8 cellular contexts compared by ENCODE assay signal in genomic region chr10:70672993-70673928, GRCh38. TPM values are rescaled to one million over a fixed set of nuclear protein-coding genes. Genes with fewer than 3 reads are reported as not detected.
A peak's percentile ranks its signal among the peaks of the same experiment; 100 is the strongest.
DNase-seq lines count a peak whose midpoint lies in the region; ATAC-seq and TF ChIP-seq lines count a peak whose summit lies in the region.

No MANE protein-coding gene starts in this region.

- H3K4me3 ChIP-seq in BJ (ENCODE audit: low read depth, low read length) = peak overlapping the region; percentile 52

- ATAC-seq in effector memory CD8-positive, alpha-beta T cell (replicated peaks) = no peak
- no peak for ATAC-seq in naive thymus-derived CD8-positive, alpha-beta T cell
- no peak for ATAC-seq in HG03520 (IDR thresholded peaks at IDR 0.05; ENCODE audit: unreplicated experiment)
- no peak for ATAC-seq in HG02623 (IDR thresholded peaks at IDR 0.05; ENCODE audit: unreplicated experiment)

- CTCF ChIA-PET in BJ (lab: Yijun Ruan, JAX) = interaction anchor here (0.7 to 1.0 kb wide), 4 partner anchors 11 to 122 kb away, joined by 3 to 4 read pairs (median 3); no protein-coding TSS in a partner anchor

- H3K27ac Mint-ChIP-seq in effector memory CD8-positive, alpha-beta T cell = no peak overlapping the region
- H3K27ac Mint-ChIP-seq in naive thymus-derived CD8-positive, alpha-beta T cell = peak overlapping the region in 1 of 10 donors; percentile 62

- H3K4me1 Mint-ChIP-seq in effector memory CD8-positive, alpha-beta T cell (ENCODE audit: low read depth in 2 of 2) = peaks cover 7 to 16% of the 10 kb centered on the region in 2 donors
- peaks cover 9 to 17% (median 13%) of the 10 kb centered on the region in 4 donors for H3K4me1 Mint-ChIP-seq in naive thymus-derived CD8-positive, alpha-beta T cell

- no peaks in the 10 kb centered on the region; the same call in 1 of the 2 replicates for H3K27me3 ChIP-seq in BJ (ENCODE audit: control insufficient read depth, insufficient read depth, low read length)

- TF ChIP-seq CTCF in BJ (IDR thresholded peaks at IDR 0.05; ENCODE audit: insufficient read depth, low read depth, low read length) = no peak

- H3K9me3 Mint-ChIP-seq in effector memory CD8-positive, alpha-beta T cell = no peaks in the 10 kb centered on the region
- H3K9me3 Mint-ChIP-seq in naive thymus-derived CD8-positive, alpha-beta T cell = peaks cover 0 to 14% (median 3%) of the 10 kb centered on the region in 9 donors

- no peaks in the 10 kb centered on the region for H3K36me3 ChIP-seq in BJ (ENCODE audit: control insufficient read depth, insufficient read depth, low read length)

- POLR2A ChIA-PET in BJ (lab: Charles Lee) = interaction anchor here (0.6 to 0.9 kb wide), 2 partner anchors 8 to 16 kb away, joined by 3 to 4 read pairs; no protein-coding TSS in a partner anchor
- POLR2A ChIA-PET in naive thymus-derived CD8-positive, alpha-beta T cell (lab: Charles Lee) = no interaction called here

- H3K27me3 Mint-ChIP-seq in effector memory CD8-positive, alpha-beta T cell = peaks cover 34 to 51% of the 10 kb centered on the region in 2 donors
- peaks cover 25 to 65% (median 32%) of the 10 kb centered on the region in 5 donors for H3K27me3 Mint-ChIP-seq in naive thymus-derived CD8-positive, alpha-beta T cell

- peak overlapping the region; percentile 61 to 79 for H3K4me3 Mint-ChIP-seq in effector memory CD8-positive, alpha-beta T cell
- peak overlapping the region; percentile 24 to 88 (median 72) for H3K4me3 Mint-ChIP-seq in naive thymus-derived CD8-positive, alpha-beta T cell

- DNase-seq in BJ (ENCODE audit: low read depth) (peak; percentile 64), NCI-H226 (peak; percentile 93), SIG-M5 treated with dmso at 0.1 percent for 504 hours (lab: John Stamatoyannopoulos, UW; ENCODE audit: unreplicated experiment) (no peak), RKO (ENCODE audit: low spot score) (no peak)
- no peak for DNase-seq in effector memory CD8-positive, alpha-beta T cell
- no peak for DNase-seq in naive thymus-derived CD8-positive, alpha-beta T cell

- H3K36me3 Mint-ChIP-seq in effector memory CD8-positive, alpha-beta T cell (ENCODE audit: insufficient read depth) = no peaks in the 10 kb centered on the region
- H3K36me3 Mint-ChIP-seq in naive thymus-derived CD8-positive, alpha-beta T cell = peaks cover 0 to 4% (median 0%) of the 10 kb centered on the region in 3 donors

RNA-seq across cellular contexts. Expression of gene ADAMTS14, which starts 1.0 kb away (rescaled TPM):
- 1.2 and 3.3 TPM in 2 replicates for polyA plus RNA-seq in BJ (2011; rRNA removed)
- polyA minus RNA-seq in BJ (2011; rRNA and poly(A)+ RNA removed) = 1.9 and 2.0 TPM in 2 replicates
- total RNA-seq in naive thymus-derived CD8-positive, alpha-beta T cell = not detected
- polyA plus RNA-seq in naive thymus-derived CD8-positive, alpha-beta T cell = not detected

Comparison
In these comparisons a context has a peak if more than half of its experiments do, and no peak if none do; other contexts are left out.
1. DNase-seq: peak in BJ (single experiment) and NCI-H226 (single experiment); none in effector memory CD8-positive, alpha-beta T cell (0 of 3), naive thymus-derived CD8-positive, alpha-beta T cell (0 of 10), SIG-M5 treated with dmso at 0.1 percent for 504 hours (single experiment) and RKO (single experiment).